In genomic region chr6:47483853-47484546, GRCh38 we compare ENCODE assay signal across 9 cellular contexts. TPM values are rescaled to one million over a fixed set of nuclear protein-coding genes. Genes with fewer than 3 reads are reported as not detected.
A peak's percentile ranks its signal among the peaks of the same experiment; 100 is the strongest.
DNase-seq lines count a peak whose midpoint lies in the region; ATAC-seq, FAIRE-seq and TF ChIP-seq lines count a peak whose summit lies in the region.
"Had no signal": no experiment of that assay in that cellular context is flagged by ENCODE, and none has a peak within 500 bp of the region (broad histone marks: within the 10 kb centered on the region; RNA-seq: fewer than 3 reads in every experiment).

No MANE protein-coding gene starts in this region.

- no peaks in the 10 kb centered on the region for H3K9me3 ChIP-seq in pancreas
- H3K9me3 ChIP-seq in CD8-positive, alpha-beta memory T cell (ENCODE audit: low read length), result no peaks in the 10 kb centered on the region

- peaks cover 8 to 59% (median 37%) of the 10 kb centered on the region in 3 donors for H3K4me1 ChIP-seq in pancreas
- H3K4me1 ChIP-seq in CD8-positive, alpha-beta memory T cell (ENCODE audit: insufficient read depth, low read length), result peaks cover 45% of the 10 kb centered on the region

- peak overlapping the region in 2 of 7 donors; percentile 1 to 23 for H3K4me3 Mint-ChIP-seq in CD8-positive, alpha-beta memory T cell
- H3K4me3 Mint-ChIP-seq: dendritic cell treated with granulocyte-macrophage colony-stimulating factor and Interleukin-4, amounts not matched to agents 40 ng/mL and 50 ng/mL, for 4 days had no signal

- peaks cover 0 to 2% (median under 1%) of the 10 kb centered on the region in 3 donors for H3K36me3 Mint-ChIP-seq in CD8-positive, alpha-beta memory T cell

- H3K27ac Mint-ChIP-seq in CD8-positive, alpha-beta memory T cell, result peak overlapping the region in 1 of 8 donors; percentile 14
- H3K27ac Mint-ChIP-seq: dendritic cell treated with granulocyte-macrophage colony-stimulating factor and Interleukin-4, amounts not matched to agents 40 ng/mL and 50 ng/mL, for 4 days had no signal

- no peak overlapping the region for H3K4me3 ChIP-seq in pancreas
- H3K4me3 ChIP-seq in CD8-positive, alpha-beta memory T cell (ENCODE audit: low read length), result no peak overlapping the region

- peaks cover 60 to 81% (median 72%) of the 10 kb centered on the region in 3 donors for H3K4me1 Mint-ChIP-seq in CD8-positive, alpha-beta memory T cell

- no peak for FAIRE-seq in pancreas (lab: Jason Lieb, UNC)

- H3K27me3 ChIP-seq in pancreas, result no peaks in the 10 kb centered on the region
- no peaks in the 10 kb centered on the region for H3K27me3 ChIP-seq in CD8-positive, alpha-beta memory T cell (ENCODE audit: insufficient read depth, low read length, poor library complexity, severe bottlenecking)

- CTCF ChIA-PET in CD8-positive, alpha-beta memory T cell (lab: Charles Lee), result interaction anchor here (1.2 kb wide), 1 partner anchor 8 kb away, joined by 3 read pairs; no protein-coding TSS in a partner anchor

- H3K36me3 ChIP-seq in pancreas, result no peaks in the 10 kb centered on the region
- no peaks in the 10 kb centered on the region for H3K36me3 ChIP-seq in CD8-positive, alpha-beta memory T cell (ENCODE audit: insufficient read depth, low read length)

- no peak for TF ChIP-seq CTCF in pancreas (IDR thresholded peaks at IDR 0.05)

- H3K9me3 Mint-ChIP-seq in CD8-positive, alpha-beta memory T cell, result no peaks in the 10 kb centered on the region
- H3K9me3 Mint-ChIP-seq: dendritic cell treated with granulocyte-macrophage colony-stimulating factor and Interleukin-4, amounts not matched to agents 40 ng/mL and 50 ng/mL, for 4 days had no signal

- DNase-seq in astrocyte of the hippocampus (ENCODE audit: low read depth, low spot score) (peak; percentile 59), pancreas (no peak)
- DNase-seq in effector CD4-positive, alpha-beta T cell, result no peak
- DNase-seq in CD8-positive, alpha-beta memory T cell, result no peak
- DNase-seq: SHP77 treated with DMSO at 0.1 percent for 48 hours had no signal

- no peaks in the 10 kb centered on the region for H3K27me3 Mint-ChIP-seq in CD8-positive, alpha-beta memory T cell

- peak overlapping the region in 2 of 4 donors; percentile 13 to 25 for H3K27ac ChIP-seq in pancreas
- H3K27ac ChIP-seq in CD8-positive, alpha-beta memory T cell (ENCODE audit: low read depth, low read length), result no peak overlapping the region

- WGBS in pancreas, 2 donors, result 0 to 7% methylated on average over 1 of the region's 1 CpG

- peak; percentile 8 for ATAC-seq in GM19468 (IDR thresholded peaks at IDR 0.05; ENCODE audit: extremely low read depth, unreplicated experiment)
- ATAC-seq in HG03432 (IDR thresholded peaks at IDR 0.05; ENCODE audit: unreplicated experiment), result peak; percentile 58
- peak in 3 of 4 donors; percentile 40 to 49 (median 44) for ATAC-seq in pancreas
- no peak for ATAC-seq in esophagus mucosa

- intact Hi-C loops in pancreas (cut with DNase I), result no loop called here

- POLR2A ChIA-PET in CD8-positive, alpha-beta memory T cell (lab: Charles Lee), result no interaction called here

RNA-seq across cellular contexts. Expression of gene CD2AP, which starts 6.4 kb away (rescaled TPM):
- 10 to 100 TPM; 15.9 to 38.5 (median 19.7) TPM for total RNA-seq in pancreas
- polyA plus RNA-seq in pancreas, result 10 to 100 TPM in 1 of 2 donors, 1 to 10 TPM in 1; 7.6 to 11.3 TPM
- 10 to 100 TPM; 28.8 to 30.7 TPM for total RNA-seq in CD8-positive, alpha-beta memory T cell
- 9.3 TPM for polyA plus RNA-seq in CD8-positive, alpha-beta memory T cell
- total RNA-seq in esophagus mucosa, result 25.8 TPM
